12 cellular contexts compared by ENCODE assay signal in the genomic region with DNA sequence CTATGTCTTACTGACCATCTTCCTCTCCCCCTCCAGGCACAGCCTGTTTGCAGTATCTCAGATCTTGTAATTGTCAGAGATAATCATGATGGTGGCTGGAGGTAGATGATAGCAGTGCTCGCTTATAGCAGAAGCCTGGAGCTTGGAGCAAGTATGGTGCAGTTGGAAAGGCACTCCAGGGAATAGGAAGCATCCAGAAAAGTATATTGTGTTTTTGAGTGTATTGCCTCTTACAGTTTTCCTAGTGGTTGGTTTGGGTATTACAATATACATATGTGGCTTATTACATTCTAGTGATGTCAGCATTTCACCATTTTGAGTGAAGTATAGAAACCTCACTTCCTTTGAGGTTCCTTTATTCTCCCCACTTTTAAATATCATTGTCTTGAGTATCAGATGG.
DNase-seq lines count a peak whose midpoint lies in the region; ATAC-seq, FAIRE-seq and TF ChIP-seq lines count a peak whose summit lies in the region.
"Had no signal": no experiment of that assay in that cellular context is flagged by ENCODE, and none has a peak within 500 bp of the region (broad histone marks: within the 10 kb centered on the region; RNA-seq: fewer than 3 reads in every experiment).

No MANE protein-coding gene starts in this region.

- no peak overlapping the region for H2AK5ac ChIP-seq in H9 (ENCODE audit: insufficient read length, low read length)

- no peak overlapping the region for H2BK12ac ChIP-seq in H9 (ENCODE audit: insufficient read length, low read depth, low read length)

- no peaks in the 10 kb centered on the region for H4K20me1 ChIP-seq in H9 (ENCODE audit: control insufficient read depth, insufficient read depth, insufficient read length)

- no peak overlapping the region for H3K14ac ChIP-seq in H9 (ENCODE audit: insufficient read depth, low read length)

- no peak overlapping the region for H3T11ph ChIP-seq in H9 (ENCODE audit: low read length)

- H3K79me1 ChIP-seq in H9 (ENCODE audit: insufficient read depth, low read depth, low read length, poor library complexity, severe bottlenecking) = no peaks in the 10 kb centered on the region

- no CpG with 5 or more reads among the region's 1 CpG for WGBS in H9 (ENCODE audit: extremely low coverage, insufficient read length, low lambda C conversion rate)

- no peaks in the 10 kb centered on the region for H3K27me3 Mint-ChIP-seq in H9 (ENCODE audit: low read depth)
- no peaks in the 10 kb centered on the region for H3K27me3 Mint-ChIP-seq in stimulated activated naive B cell treated with anti-CD40 and anti-IgM and Interleukin-4, amounts not matched to agents 10 μg/mL and 1 μg/mL and 100 μg/mL, for 72 hours

- no peak overlapping the region for H3K9ac ChIP-seq in H9 (ENCODE audit: extremely low read depth, insufficient read length, low read length)

- H3K4me3 Mint-ChIP-seq in H9 = no peak overlapping the region
- no peak overlapping the region for H3K4me3 Mint-ChIP-seq in stimulated activated naive B cell treated with anti-CD40 and anti-IgM and Interleukin-4, amounts not matched to agents 10 μg/mL and 1 μg/mL and 100 μg/mL, for 72 hours
- H3K4me3 Mint-ChIP-seq: activated naive CD4-positive, alpha-beta T cell treated with anti-CD3 and anti-CD28 coated beads, Interleukin-2, amount 50 U/mL, for 24 hours had no signal

- H3K36me3 Mint-ChIP-seq in H9 (ENCODE audit: insufficient read depth in 1 of 3, low read depth in 3 of 3) = peaks cover 0 to 5% (median 0%) of the 10 kb centered on the region in 3 experiments; a peak in 1 of 7 replicates
- H3K36me3 Mint-ChIP-seq in stimulated activated naive B cell treated with anti-CD40 and anti-IgM and Interleukin-4, amounts not matched to agents 10 μg/mL and 1 μg/mL and 100 μg/mL, for 72 hours = peaks cover 0 to 2% of the 10 kb centered on the region in 2 donors
- H3K36me3 Mint-ChIP-seq: activated naive CD4-positive, alpha-beta T cell treated with anti-CD3 and anti-CD28 coated beads, Interleukin-2, amount 50 U/mL, for 24 hours had no signal

- no peak overlapping the region for H2BK15ac ChIP-seq in H9 (ENCODE audit: low read depth, low read length)

- no peak overlapping the region for H2AFZ ChIP-seq in H9 (ENCODE audit: low read length)

- no peaks in the 10 kb centered on the region for H3K4me1 ChIP-seq in H9 (ENCODE audit: insufficient read depth, low read length)
- H3K4me1 ChIP-seq: prostate gland had no signal

- TF ChIP-seq CTCF in AG10803 (conservative IDR thresholded peaks at IDR 0.05; ENCODE audit: low read length) (peak; percentile 27), H9 (conservative IDR thresholded peaks at IDR 0.05) (peak; percentile 63)

- no peak overlapping the region for H3K23ac ChIP-seq in H9 (ENCODE audit: insufficient read length, low read depth, low read length)

- no peak overlapping the region for H3K56ac ChIP-seq in H9 (ENCODE audit: insufficient read length, low read depth, low read length)

- no peak overlapping the region for H3K4me2 ChIP-seq in H9 (ENCODE audit: insufficient read depth, insufficient read length, low read length)

- H2BK20ac ChIP-seq in H9 (ENCODE audit: low read depth, low read length, poor library complexity, severe bottlenecking) = no peak overlapping the region

- H4K91ac ChIP-seq in H9 (ENCODE audit: insufficient read length, low read depth, low read length) = no peak overlapping the region

- no peak for DNase-seq in AG10803 (ENCODE audit: low read depth)
- no peak for DNase-seq in H9
- peak; percentile 18 for DNase-seq in RCC 7860 (ENCODE audit: low spot score)
- peak; percentile 2 for DNase-seq in germinal center (ENCODE audit: low spot score)
- DNase-seq in stimulated activated naive B cell treated with anti-CD40 and anti-IgM and Interleukin-4, amounts not matched to agents 10 μg/mL and 1 μg/mL and 100 μg/mL, for 72 hours = no peak
- no peak for DNase-seq in frontal cortex (ENCODE audit: low spot score in 2 of 2)
- DNase-seq in GOT3 (lab: John Stamatoyannopoulos, UW) = no peak
- DNase-seq: activated CD4-positive, CD25-positive, alpha-beta regulatory T cell treated with anti-CD3 and anti-CD28 coated beads, Interleukin-2, amount 50 U/mL, for 72 hours; NCI-H748 treated with DMSO at 0.1 percent for 48 hours had no signal

- peaks cover 5 to 12% of the 10 kb centered on the region in 2 experiments for H3K9me3 Mint-ChIP-seq in H9
- peaks cover 12 to 13% of the 10 kb centered on the region in 2 donors for H3K9me3 Mint-ChIP-seq in stimulated activated naive B cell treated with anti-CD40 and anti-IgM and Interleukin-4, amounts not matched to agents 10 μg/mL and 1 μg/mL and 100 μg/mL, for 72 hours

- no peak overlapping the region for H3K27ac Mint-ChIP-seq in H9
- H3K27ac Mint-ChIP-seq in stimulated activated naive B cell treated with anti-CD40 and anti-IgM and Interleukin-4, amounts not matched to agents 10 μg/mL and 1 μg/mL and 100 μg/mL, for 72 hours = no peak overlapping the region
- H3K27ac Mint-ChIP-seq: activated naive CD4-positive, alpha-beta T cell treated with anti-CD3 and anti-CD28 coated beads, Interleukin-2, amount 50 U/mL, for 24 hours had no signal

- no peak overlapping the region for H3K18ac ChIP-seq in H9 (ENCODE audit: insufficient read length, low read depth, low read length)

- H2BK5ac ChIP-seq in H9 (ENCODE audit: insufficient read length, low read length) = no peak overlapping the region

- no peak overlapping the region for H3K27ac ChIP-seq in H9 (ENCODE audit: insufficient read length, low read depth, low read length)
- H3K27ac ChIP-seq: prostate gland had no signal

- H3K9me3 ChIP-seq in H9 (ENCODE audit: control insufficient read depth, low read depth, low read length) = no peaks in the 10 kb centered on the region
- H3K9me3 ChIP-seq: prostate gland had no signal

- H3K27me3 ChIP-seq in H9 (ENCODE audit: insufficient read depth, low read length) = 0 out of 2 replicates have a peak, but pooled peaks cover 3% of the 10 kb centered on the region

- H3K4me1 Mint-ChIP-seq in H9 = no peaks in the 10 kb centered on the region
- H3K4me1 Mint-ChIP-seq in stimulated activated naive B cell treated with anti-CD40 and anti-IgM and Interleukin-4, amounts not matched to agents 10 μg/mL and 1 μg/mL and 100 μg/mL, for 72 hours = no peaks in the 10 kb centered on the region
- H3K4me1 Mint-ChIP-seq: activated naive CD4-positive, alpha-beta T cell treated with anti-CD3 and anti-CD28 coated beads, Interleukin-2, amount 50 U/mL, for 24 hours had no signal

- H3K4me3 ChIP-seq in AG10803 (ENCODE audit: low read length) = no peak overlapping the region
- H3K4me3 ChIP-seq: prostate gland had no signal

- no peak overlapping the region for H4K8ac ChIP-seq in H9 (replicated peaks; ENCODE audit: insufficient read length, low read depth, low read length)

- ATAC-seq in stimulated activated naive B cell treated with anti-CD40 and anti-IgM and Interleukin-4, amounts not matched to agents 10 μg/mL and 1 μg/mL and 100 μg/mL, for 72 hours (replicated peaks) = no peak
- no peak for ATAC-seq in HG02623 (IDR thresholded peaks at IDR 0.05; ENCODE audit: unreplicated experiment)

- H3K4ac ChIP-seq in H9 (ENCODE audit: low read depth, low read length) = no peak overlapping the region

- FAIRE-seq in RCC 7860 (lab: Jason Lieb, UNC) (no peak), frontal cortex (lab: Jason Lieb, UNC) (no peak)

- no peaks in the 10 kb centered on the region for H3K23me2 ChIP-seq in H9 (ENCODE audit: insufficient read length, low read depth, low read length, poor library complexity, severe bottlenecking)

- no peak overlapping the region for H2BK120ac ChIP-seq in H9 (ENCODE audit: low read depth, low read length, poor library complexity, severe bottlenecking)

- no peaks in the 10 kb centered on the region for H3K79me2 ChIP-seq in H9 (ENCODE audit: insufficient read depth, low read length)

- H4K5ac ChIP-seq in H9 (ENCODE audit: insufficient read length, low read depth, low read length) = no peak overlapping the region

Comparison
In these comparisons a context has a peak if more than half of its experiments do, and no peak if none do; other contexts are left out.
1. DNase-seq: peak in RCC 7860 (single experiment) and germinal center (single experiment); none in AG10803 (single experiment), H9 (single experiment), stimulated activated naive B cell treated with anti-CD40 and anti-IgM and Interleukin-4, amounts not matched to agents 10 μg/mL and 1 μg/mL and 100 μg/mL, for 72 hours (single experiment), frontal cortex (0 of 2) and GOT3 (single experiment).